ENCODE assay signal across 2 cellular contexts in genomic region chr17:21720566-21720965, GRCh38. TPM values are rescaled to one million over a fixed set of nuclear protein-coding genes. Genes with fewer than 3 reads are reported as not detected.
"Had no signal": no experiment of that assay in that cellular context is flagged by ENCODE, and none has a peak within 500 bp of the region (broad histone marks: within the 10 kb centered on the region; RNA-seq: fewer than 3 reads in every experiment).

No MANE protein-coding gene starts in this region.

RNA-seq across cellular contexts. Expression of gene KCNJ18, which starts 28.2 kb away (rescaled TPM):
- total RNA-seq: G401, GM12878 had no signal
